In the genomic region with DNA sequence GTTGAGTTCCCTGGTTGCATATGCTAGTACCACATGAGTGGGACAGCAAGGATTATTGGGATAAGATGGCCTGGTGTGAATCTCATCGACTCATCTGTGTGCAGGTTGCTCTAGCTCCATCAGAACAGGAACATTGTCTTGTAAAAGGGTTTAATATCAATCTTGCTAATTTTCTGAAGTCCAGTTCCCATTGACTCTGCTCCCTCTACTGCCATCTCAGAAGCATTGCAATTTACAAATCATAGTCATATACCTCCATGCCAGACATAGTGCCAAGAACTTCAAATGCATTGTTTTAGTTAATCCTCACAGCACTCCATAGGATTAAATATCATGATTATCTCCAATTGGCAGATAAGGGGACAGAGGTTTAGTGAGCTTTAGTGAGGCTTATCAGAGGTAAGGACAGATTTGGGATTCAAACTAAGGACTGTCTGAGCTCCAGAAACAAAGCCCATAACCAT, we compare ENCODE assay signal across 8 cellular contexts. TPM values are rescaled to one million over a fixed set of nuclear protein-coding genes. Genes with fewer than 3 reads are reported as not detected.
DNase-seq lines count a peak whose midpoint lies in the region; ATAC-seq and TF ChIP-seq lines count a peak whose summit lies in the region.

No MANE protein-coding gene starts in this region.

- H3K27ac ChIP-seq in thoracic aorta = no peak overlapping the region

- peak overlapping the region; percentile 6 for H3K4me2 ChIP-seq in Loucy (ENCODE audit: low read depth, low read length, poor library complexity, severe bottlenecking)

- no peaks in the 10 kb centered on the region for H3K27me3 Mint-ChIP-seq in T-helper 1 cell treated with Interleukin-12 subunit alpha and Interleukin-12 subunit beta and Interleukin-4 antibody, amounts not matched to agents 30 μg/mL and 1 μg/mL, for 36 hours (ENCODE audit: low read depth)

- TF ChIP-seq CTCF in Loucy (conservative IDR thresholded peaks at IDR 0.05; ENCODE audit: low read length) (peak; percentile 89), fibroblast of villous mesenchyme (IDR thresholded peaks at IDR 0.05; ENCODE audit: insufficient read depth, low read depth, low read length) (peak; percentile 70), thoracic aorta (IDR thresholded peaks at IDR 0.05) (peak; percentile 20)

- peak overlapping the region; percentile 2 for H3K9ac ChIP-seq in Loucy (ENCODE audit: low read depth, low read length, poor library complexity, severe bottlenecking)

- no peaks in the 10 kb centered on the region for H3K79me2 ChIP-seq in Loucy (ENCODE audit: insufficient read depth, low read length)

- H3K4me3 ChIP-seq in Loucy (ENCODE audit: low read length, poor library complexity, severe bottlenecking) = no peak overlapping the region
- no peak overlapping the region for H3K4me3 ChIP-seq in fibroblast of villous mesenchyme (ENCODE audit: low read depth, low read length)
- H3K4me3 ChIP-seq in thoracic aorta = no peak overlapping the region

- no peaks in the 10 kb centered on the region for H3K27me3 ChIP-seq in Loucy (ENCODE audit: insufficient read depth, low read length, poor library complexity, severe bottlenecking)
- H3K27me3 ChIP-seq in thoracic aorta (replicated peaks; ENCODE audit: insufficient read depth) = no peaks in the 10 kb centered on the region

- DNase-seq in DMS53 (lab: John Stamatoyannopoulos, UW) = peak; percentile 66
- peak; percentile 62 for DNase-seq in fibroblast of villous mesenchyme (ENCODE audit: low read depth)
- no peak for DNase-seq in thoracic aorta (ENCODE audit: low spot score)
- DNase-seq in T-helper 9 cell = no peak
- no peak for DNase-seq in activated gamma-delta T cell treated with Interleukin-2 at 50 U/mL for 16 hours

- peak; percentile 53 for ATAC-seq in GM19395 (IDR thresholded peaks at IDR 0.05; ENCODE audit: unreplicated experiment)
- ATAC-seq in thoracic aorta (ENCODE audit: insufficient number of reproducible peaks, low FRiP score, low read depth) = no peak

- no peaks in the 10 kb centered on the region for H3K9me3 ChIP-seq in Loucy (ENCODE audit: insufficient read depth, low read depth, low read length)
- no peaks in the 10 kb centered on the region for H3K9me3 ChIP-seq in thoracic aorta

- no peaks in the 10 kb centered on the region for H4K20me1 ChIP-seq in Loucy (ENCODE audit: insufficient read depth, low read length, poor library complexity, severe bottlenecking)

- H3K36me3 ChIP-seq in Loucy (ENCODE audit: insufficient read depth, low read length) (no peaks in the 10 kb centered on the region), thoracic aorta (no peaks in the 10 kb centered on the region)

- H3F3A ChIP-seq in Loucy (ENCODE audit: low read depth) = 0 out of 2 replicates have a peak, but pooled peaks cover 3% of the 10 kb centered on the region

- peak overlapping the region; percentile 4 for H3K27ac Mint-ChIP-seq in T-helper 1 cell treated with Interleukin-12 subunit alpha and Interleukin-12 subunit beta and Interleukin-4 antibody, amounts not matched to agents 30 μg/mL and 1 μg/mL, for 36 hours

- H3K4me1 ChIP-seq in Loucy (ENCODE audit: insufficient read depth, low read length, poor library complexity, severe bottlenecking) = peaks cover 43% of the 10 kb centered on the region
- H3K4me1 ChIP-seq in thoracic aorta (ENCODE audit: control insufficient read depth in 1 of 2, low read depth in 2 of 2) = peaks cover 4 to 8% of the 10 kb centered on the region in 2 donors

- H3K9me2 ChIP-seq in Loucy (replicated peaks; ENCODE audit: low read depth, low read length) = no peaks in the 10 kb centered on the region

- no peaks in the 10 kb centered on the region for H3K36me3 Mint-ChIP-seq in T-helper 1 cell treated with Interleukin-12 subunit alpha and Interleukin-12 subunit beta and Interleukin-4 antibody, amounts not matched to agents 30 μg/mL and 1 μg/mL, for 36 hours (ENCODE audit: low read depth)

- H3K9me3 Mint-ChIP-seq in T-helper 1 cell treated with Interleukin-12 subunit alpha and Interleukin-12 subunit beta and Interleukin-4 antibody, amounts not matched to agents 30 μg/mL and 1 μg/mL, for 36 hours = no peaks in the 10 kb centered on the region

- H3K4me3 Mint-ChIP-seq in T-helper 1 cell treated with Interleukin-12 subunit alpha and Interleukin-12 subunit beta and Interleukin-4 antibody, amounts not matched to agents 30 μg/mL and 1 μg/mL, for 36 hours = no peak overlapping the region

- peak overlapping the region; percentile 58; the same call in 1 of the 2 replicates for H2AFZ ChIP-seq in Loucy (ENCODE audit: low read length)

- peaks cover 42% of the 10 kb centered on the region for H3K4me1 Mint-ChIP-seq in T-helper 1 cell treated with Interleukin-12 subunit alpha and Interleukin-12 subunit beta and Interleukin-4 antibody, amounts not matched to agents 30 μg/mL and 1 μg/mL, for 36 hours (ENCODE audit: low read depth)

RNA-seq across cellular contexts. Expression of gene STAT4, which starts 4.8 kb away (rescaled TPM):
- total RNA-seq in fibroblast of villous mesenchyme (1.3 and 2.6 TPM in 2 replicates), thoracic aorta (1 to 10 TPM; 2.7 to 6.6 TPM)

Comparison
In these comparisons a context has a peak if more than half of its experiments do, and no peak if none do; other contexts are left out.
1. DNase-seq: peak in DMS53 (single experiment) and fibroblast of villous mesenchyme (single experiment); none in thoracic aorta (single experiment), T-helper 9 cell (single experiment) and activated gamma-delta T cell treated with Interleukin-2 at 50 U/mL for 16 hours (single experiment).
2. CTCF ChIP-seq: peak in every context shown above with its lines; median percentile 89 in Loucy; 70 in fibroblast of villous mesenchyme; 20 in thoracic aorta.